ENCODE assay signal across 8 cellular contexts in the genomic region with DNA sequence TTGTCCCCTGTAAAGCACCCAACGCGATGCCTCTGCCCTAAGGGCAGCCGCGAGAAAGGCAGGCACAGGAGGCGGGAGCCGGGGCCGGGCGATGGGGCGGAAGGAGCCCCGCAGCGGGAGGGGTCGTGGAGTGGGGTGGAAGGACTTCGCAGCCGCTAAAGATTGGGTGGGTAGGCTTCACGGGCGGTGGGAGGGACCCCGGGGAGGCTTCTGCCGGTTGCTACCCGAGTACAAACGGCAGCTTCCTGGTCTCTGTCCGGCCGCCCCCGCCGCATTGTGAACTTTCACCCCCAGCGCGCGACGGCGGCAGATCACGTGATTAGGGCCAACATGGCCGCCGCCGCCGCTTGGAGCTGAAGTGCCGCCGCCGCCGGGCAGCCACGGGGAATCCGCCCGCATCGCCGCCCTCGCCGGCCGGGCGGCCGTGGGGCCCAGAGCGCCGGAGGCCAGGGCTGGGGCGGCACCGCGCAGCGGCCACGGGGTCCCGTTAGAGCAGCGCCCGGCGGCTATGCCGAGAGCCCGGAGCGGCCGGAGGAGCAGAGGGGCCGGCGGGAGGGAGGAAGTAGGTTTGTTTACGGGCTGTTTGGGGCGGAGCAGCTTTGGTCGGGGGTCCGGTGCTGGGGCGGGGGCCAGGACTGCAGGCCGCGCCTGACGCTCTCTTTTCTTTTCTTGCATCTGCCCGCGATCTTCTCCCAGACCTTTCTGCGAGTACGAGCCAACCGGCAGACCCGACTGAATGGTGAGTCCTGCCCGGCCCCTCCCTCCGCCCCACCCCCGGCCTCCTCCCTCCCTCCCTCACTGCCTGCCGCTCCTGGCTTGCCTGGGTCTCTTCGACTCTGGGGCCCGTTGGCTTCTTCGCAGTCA. TPM values are rescaled to one million over a fixed set of nuclear protein-coding genes. Genes with fewer than 3 reads are reported as not detected.
DNase-seq lines count a peak whose midpoint lies in the region; FAIRE-seq and TF ChIP-seq lines count a peak whose summit lies in the region.

No MANE protein-coding gene starts in this region.

- no peak for TF ChIP-seq CTCF in MM.1S (IDR thresholded peaks at IDR 0.05; ENCODE audit: low read length)
- TF ChIP-seq CTCF in osteoblast (IDR thresholded peaks at IDR 0.05; ENCODE audit: extremely low read depth, low read depth, low read length) = no peak

- no peaks in the 10 kb centered on the region for H3K9me2 ChIP-seq in MM.1S (replicated peaks; ENCODE audit: insufficient read depth, low read length)

- H3K4me2 ChIP-seq in MM.1S (ENCODE audit: low read depth, low read length) = peak overlapping the region; percentile 85
- peak overlapping the region; percentile 89 for H3K4me2 ChIP-seq in osteoblast (ENCODE audit: insufficient read depth, low read length)

- H2AFZ ChIP-seq in MM.1S (ENCODE audit: low read length) (peak overlapping the region; percentile 69), osteoblast (ENCODE audit: low read length) (peak overlapping the region; percentile 88)

- peak overlapping the region; percentile 92 for H3K9ac ChIP-seq in MM.1S (ENCODE audit: low read length)

- H3K4me1 ChIP-seq in MM.1S (ENCODE audit: low read length) (peaks cover 16% of the 10 kb centered on the region), osteoblast (ENCODE audit: insufficient read depth, low read length) (peaks cover 46% of the 10 kb centered on the region)

- peaks cover 5% of the 10 kb centered on the region; the same call in 1 of the 2 replicates for H3K36me3 ChIP-seq in MM.1S (replicated peaks; ENCODE audit: insufficient read depth, low read length)
- H3K36me3 ChIP-seq in osteoblast (ENCODE audit: insufficient read depth, low read length) = peaks cover 32% of the 10 kb centered on the region

- H3K79me2 ChIP-seq in MM.1S (ENCODE audit: low read length) (peaks cover 40% of the 10 kb centered on the region), osteoblast (ENCODE audit: insufficient read depth, low read length) (peaks cover 32% of the 10 kb centered on the region)

- no peaks in the 10 kb centered on the region for H3K9me3 ChIP-seq in MM.1S (replicated peaks; ENCODE audit: insufficient read depth, low read length)
- no peaks in the 10 kb centered on the region for H3K9me3 ChIP-seq in osteoblast (ENCODE audit: low read depth, low read length)

- FAIRE-seq in H54 (lab: Jason Lieb, UNC) = no peak

- no peaks in the 10 kb centered on the region for H3F3A ChIP-seq in MM.1S (ENCODE audit: insufficient read depth, low read length)

- H3K27ac ChIP-seq in MM.1S (ENCODE audit: low read length) (peak overlapping the region; percentile 89), osteoblast (ENCODE audit: low read depth, low read length) (peak overlapping the region; percentile 93), temporal lobe (ENCODE audit: low read depth, low read length) (peak overlapping the region; percentile 93)

- H3K27me3 ChIP-seq in MM.1S (replicated peaks; ENCODE audit: insufficient read depth, low read length) (no peaks in the 10 kb centered on the region), osteoblast (ENCODE audit: insufficient read depth, low read length) (no peaks in the 10 kb centered on the region)

- H4K20me1 ChIP-seq in MM.1S (ENCODE audit: insufficient read depth, low read length) = no peaks in the 10 kb centered on the region
- peaks cover 17% of the 10 kb centered on the region for H4K20me1 ChIP-seq in osteoblast (ENCODE audit: insufficient read depth, low read length)

- H3K4me3 ChIP-seq in MM.1S (ENCODE audit: low read length) (peak overlapping the region; percentile 83), osteoblast (ENCODE audit: insufficient read depth, low read length) (peak overlapping the region; percentile 76)

- peak; percentile 59; the same call in 1 of the 2 replicates for TF ChIP-seq POLR2A in H54 (IDR thresholded peaks at IDR 0.05; ENCODE audit: low read depth, low read length)

- peak; percentile 88 for DNase-seq in EH (ENCODE audit: low read depth)
- peak; percentile 86 for DNase-seq in H54 (ENCODE audit: insufficient read length, low spot score)
- peak; percentile 85 for DNase-seq in MM.1S
- DNase-seq in SK-N-DZ (ENCODE audit: low spot score) = peak; percentile 80
- DNase-seq in activated naive CD4-positive, alpha-beta T cell treated with anti-CD3 and anti-CD28 coated beads, Interleukin-2, amount 50 U/mL, for 16 hours = peak; percentile 92
- peak; percentile 77 for DNase-seq in globus pallidus (ENCODE audit: low spot score)
- peak; percentile 99 for DNase-seq in osteoblast (ENCODE audit: insufficient read length, low spot score, missing footprints)

RNA-seq across cellular contexts. Expression of a gene that starts 42.4 kb away (rescaled TPM):
- polyA plus RNA-seq in SK-N-DZ (2014; cell fraction: cytosol; rRNA removed) = 4.8 and 7.3 TPM in 2 replicates
- polyA plus RNA-seq in SK-N-DZ (2014; cell fraction: nucleus; rRNA removed) = 3.3 and 5.8 TPM in 2 replicates
- 6.9 and 7.7 TPM in 2 replicates for total RNA-seq in osteoblast
- total RNA-seq in temporal lobe = 2.0 TPM

RNA-seq across cellular contexts. Expression of a gene that starts 42.6 kb away (rescaled TPM):
- polyA plus RNA-seq in SK-N-DZ (2014; cell fraction: cytosol; rRNA removed) = not detected in 2 replicates
- polyA plus RNA-seq in SK-N-DZ (2014; cell fraction: nucleus; rRNA removed) = 3.8 and 9.8 TPM in 2 replicates
- 3.2 and 4.3 TPM in 2 replicates for total RNA-seq in osteoblast
- total RNA-seq in temporal lobe = 3.2 TPM

Comparison
In these comparisons a context has a peak if more than half of its experiments do, and no peak if none do; other contexts are left out.
1. Peak in every context shown above with its lines: DNase-seq, H3K4me3 ChIP-seq and H3K27ac ChIP-seq.